In the genomic region with DNA sequence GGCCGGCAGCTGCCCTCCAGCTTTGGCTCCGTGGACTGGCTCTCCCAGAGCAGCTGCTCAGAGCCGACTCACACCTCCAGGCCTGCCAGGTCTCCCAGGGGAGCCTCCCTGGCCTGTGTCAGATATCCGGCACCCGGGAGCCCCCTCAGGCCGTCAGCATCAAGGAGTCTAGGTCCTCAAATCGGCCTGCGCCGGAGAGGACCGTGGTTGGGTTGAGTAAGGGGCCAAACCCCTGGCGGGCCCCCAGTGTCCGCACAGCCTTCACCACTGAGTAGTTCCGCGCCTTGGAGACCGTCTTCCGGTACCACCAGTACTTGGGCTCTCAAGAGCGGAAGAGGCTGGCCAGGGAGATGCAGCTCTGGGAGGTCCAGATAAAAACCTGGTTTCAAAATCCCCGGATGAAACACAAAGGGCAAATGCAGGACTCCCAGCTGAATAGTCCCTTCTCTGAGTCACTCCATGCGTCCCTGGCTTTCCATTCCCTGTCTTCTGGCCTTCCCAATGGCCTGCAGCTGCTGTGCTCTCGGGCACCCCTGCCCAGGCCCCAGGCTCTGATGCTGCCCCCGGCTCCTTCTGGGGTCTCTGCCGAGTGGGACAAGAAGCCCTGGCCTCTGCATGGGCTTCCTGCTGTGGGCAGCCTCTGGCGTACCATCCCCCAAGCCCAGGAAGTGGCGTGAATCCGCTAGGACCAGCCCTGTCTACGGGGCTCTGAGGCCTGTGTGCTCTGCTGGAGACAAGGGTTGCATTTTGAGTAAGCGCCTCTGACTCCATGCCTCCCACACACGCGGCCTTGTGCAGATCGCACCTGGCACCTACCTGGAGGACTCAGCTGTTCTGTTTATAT, we compare ENCODE assay signal across 1 cellular context.
A peak's percentile ranks its signal among the peaks of the same experiment; 100 is the strongest.
TF ChIP-seq lines count a peak whose summit lies in the region.

No MANE protein-coding gene starts in this region.

TF ChIP-seq in K562, 482 proteins besides CTCF, POLR2A, EP300 and RAD21 (continued from another document and continues in another):
- TF ChIP-seq ZNF830 (CRISPR knock-in tag; IDR thresholded peaks at IDR 0.05): no peak
- no peak for TF ChIP-seq ZC3H11A (IDR thresholded peaks at IDR 0.05; ENCODE audit: low read depth, low read length)
- TF ChIP-seq, protein P1, sequence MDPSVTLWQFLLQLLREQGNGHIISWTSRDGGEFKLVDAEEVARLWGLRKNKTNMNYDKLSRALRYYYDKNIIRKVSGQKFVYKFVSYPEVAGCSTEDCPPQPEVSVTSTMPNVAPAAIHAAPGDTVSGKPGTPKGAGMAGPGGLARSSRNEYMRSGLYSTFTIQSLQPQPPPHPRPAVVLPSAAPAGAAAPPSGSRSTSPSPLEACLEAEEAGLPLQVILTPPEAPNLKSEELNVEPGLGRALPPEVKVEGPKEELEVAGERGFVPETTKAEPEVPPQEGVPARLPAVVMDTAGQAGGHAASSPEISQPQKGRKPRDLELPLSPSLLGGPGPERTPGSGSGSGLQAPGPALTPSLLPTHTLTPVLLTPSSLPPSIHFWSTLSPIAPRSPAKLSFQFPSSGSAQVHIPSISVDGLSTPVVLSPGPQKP (CRISPR knock-in tag; IDR thresholded peaks at IDR 0.05): no peak
- TF ChIP-seq, protein P2, sequence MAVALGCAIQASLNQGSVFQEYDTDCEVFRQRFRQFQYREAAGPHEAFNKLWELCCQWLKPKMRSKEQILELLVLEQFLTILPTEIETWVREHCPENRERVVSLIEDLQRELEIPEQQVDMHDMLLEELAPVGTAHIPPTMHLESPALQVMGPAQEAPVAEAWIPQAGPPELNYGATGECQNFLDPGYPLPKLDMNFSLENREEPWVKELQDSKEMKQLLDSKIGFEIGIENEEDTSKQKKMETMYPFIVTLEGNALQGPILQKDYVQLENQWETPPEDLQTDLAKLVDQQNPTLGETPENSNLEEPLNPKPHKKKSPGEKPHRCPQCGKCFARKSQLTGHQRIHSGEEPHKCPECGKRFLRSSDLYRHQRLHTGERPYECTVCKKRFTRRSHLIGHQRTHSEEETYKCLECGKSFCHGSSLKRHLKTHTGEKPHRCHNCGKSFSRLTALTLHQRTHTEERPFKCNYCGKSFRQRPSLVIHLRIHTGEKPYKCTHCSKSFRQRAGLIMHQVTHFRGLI (CRISPR knock-in tag; IDR thresholded peaks at IDR 0.05): no peak
- peak; percentile 50; the same call in 1 of the 2 replicates for TF ChIP-seq ATF7 (IDR thresholded peaks at IDR 0.05)
- TF ChIP-seq HMGN3 (IDR thresholded peaks at IDR 0.05; ENCODE audit: borderline replicate concordance, extremely low read depth, insufficient read length, low read depth, low read length): peak; percentile 32
- no peak for TF ChIP-seq MAFF (IDR thresholded peaks at IDR 0.05; ENCODE audit: low read length)
- TF ChIP-seq NR1H2 (CRISPR knock-in tag; IDR thresholded peaks at IDR 0.05): no peak
- no peak; the same call in 1 of the 2 replicates for TF ChIP-seq LEF1 (IDR thresholded peaks at IDR 0.05)
- no peak for TF ChIP-seq SAP30 (IDR thresholded peaks at IDR 0.05; ENCODE audit: borderline replicate concordance, insufficient read depth, low read depth, low read length, poor library complexity, severe bottlenecking)
- TF ChIP-seq HNRNPK (IDR thresholded peaks at IDR 0.05; ENCODE audit: low read depth, low read length, poor library complexity, severe bottlenecking): no peak
- no peak for TF ChIP-seq ETS2 (tag; IDR thresholded peaks at IDR 0.05; ENCODE audit: borderline replicate concordance, poor library complexity, severe bottlenecking)
- no peak for TF ChIP-seq ZNF77 (CRISPR knock-in tag; IDR thresholded peaks at IDR 0.05)
- TF ChIP-seq XRCC5 (IDR thresholded peaks at IDR 0.05; ENCODE audit: low read depth, low read length): peak; percentile 21; the same call in 1 of the 2 replicates
- TF ChIP-seq NFIC (IDR thresholded peaks at IDR 0.05): no peak; the same call in 1 of the 2 replicates
- no peak for TF ChIP-seq SLC30A9 (CRISPR knock-in tag; IDR thresholded peaks at IDR 0.05)
- TF ChIP-seq ILF3 (IDR thresholded peaks at IDR 0.05; ENCODE audit: borderline replicate concordance): no peak
- no peak for TF ChIP-seq GTF2A2 (tag; IDR thresholded peaks at IDR 0.05)
- TF ChIP-seq ZNF174 (CRISPR knock-in tag; IDR thresholded peaks at IDR 0.05): no peak
- peak; percentile 84 for TF ChIP-seq POLR2B (IDR thresholded peaks at IDR 0.05; ENCODE audit: low read depth, partially characterized antibody)
- TF ChIP-seq ZNF324 (CRISPR knock-in tag; IDR thresholded peaks at IDR 0.05): no peak
- no peak for TF ChIP-seq CHD4 (IDR thresholded peaks at IDR 0.05; ENCODE audit: insufficient read depth, insufficient replicate concordance, low read depth, low read length, poor library complexity, severe bottlenecking)
- TF ChIP-seq, protein P3, sequence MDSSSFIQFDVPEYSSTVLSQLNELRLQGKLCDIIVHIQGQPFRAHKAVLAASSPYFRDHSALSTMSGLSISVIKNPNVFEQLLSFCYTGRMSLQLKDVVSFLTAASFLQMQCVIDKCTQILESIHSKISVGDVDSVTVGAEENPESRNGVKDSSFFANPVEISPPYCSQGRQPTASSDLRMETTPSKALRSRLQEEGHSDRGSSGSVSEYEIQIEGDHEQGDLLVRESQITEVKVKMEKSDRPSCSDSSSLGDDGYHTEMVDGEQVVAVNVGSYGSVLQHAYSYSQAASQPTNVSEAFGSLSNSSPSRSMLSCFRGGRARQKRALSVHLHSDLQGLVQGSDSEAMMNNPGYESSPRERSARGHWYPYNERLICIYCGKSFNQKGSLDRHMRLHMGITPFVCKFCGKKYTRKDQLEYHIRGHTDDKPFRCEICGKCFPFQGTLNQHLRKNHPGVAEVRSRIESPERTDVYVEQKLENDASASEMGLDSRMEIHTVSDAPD (CRISPR knock-in tag; IDR thresholded peaks at IDR 0.05): no peak
- TF ChIP-seq, protein P4, sequence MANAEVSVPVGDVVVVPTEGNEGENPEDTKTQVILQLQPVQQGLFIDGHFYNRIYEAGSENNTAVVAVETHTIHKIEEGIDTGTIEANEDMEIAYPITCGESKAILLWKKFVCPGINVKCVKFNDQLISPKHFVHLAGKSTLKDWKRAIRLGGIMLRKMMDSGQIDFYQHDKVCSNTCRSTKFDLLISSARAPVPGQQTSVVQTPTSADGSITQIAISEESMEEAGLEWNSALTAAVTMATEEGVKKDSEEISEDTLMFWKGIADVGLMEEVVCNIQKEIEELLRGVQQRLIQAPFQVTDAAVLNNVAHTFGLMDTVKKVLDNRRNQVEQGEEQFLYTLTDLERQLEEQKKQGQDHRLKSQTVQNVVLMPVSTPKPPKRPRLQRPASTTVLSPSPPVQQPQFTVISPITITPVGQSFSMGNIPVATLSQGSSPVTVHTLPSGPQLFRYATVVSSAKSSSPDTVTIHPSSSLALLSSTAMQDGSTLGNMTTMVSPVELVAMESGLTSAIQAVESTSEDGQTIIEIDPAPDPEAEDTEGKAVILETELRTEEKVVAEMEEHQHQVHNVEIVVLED (CRISPR knock-in tag; IDR thresholded peaks at IDR 0.05): no peak; the same call in 1 of the 2 replicates
- TF ChIP-seq CHCHD3 (CRISPR knock-in tag; IDR thresholded peaks at IDR 0.05): no peak
- TF ChIP-seq, protein P5, sequence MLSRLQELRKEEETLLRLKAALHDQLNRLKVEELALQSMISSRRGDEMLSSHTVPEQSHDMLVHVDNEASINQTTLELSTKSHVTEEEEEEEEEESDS (CRISPR knock-in tag; IDR thresholded peaks at IDR 0.05): no peak
- no peak; a peak in 1 of 4 replicates for TF ChIP-seq FOXK2 (conservative IDR thresholded peaks at IDR 0.05 in 1 of 2, IDR thresholded peaks at IDR 0.05 in 1 of 2; ENCODE audit: low read depth in 2 of 2)
- no peak for TF ChIP-seq U2AF2 (optimal IDR thresholded peaks at IDR 0.05; ENCODE audit: low read depth, low read length)
- no peak for TF ChIP-seq EZH2 (IDR thresholded peaks at IDR 0.05; ENCODE audit: borderline replicate concordance, low read depth, low read length)
- TF ChIP-seq, protein P6, sequence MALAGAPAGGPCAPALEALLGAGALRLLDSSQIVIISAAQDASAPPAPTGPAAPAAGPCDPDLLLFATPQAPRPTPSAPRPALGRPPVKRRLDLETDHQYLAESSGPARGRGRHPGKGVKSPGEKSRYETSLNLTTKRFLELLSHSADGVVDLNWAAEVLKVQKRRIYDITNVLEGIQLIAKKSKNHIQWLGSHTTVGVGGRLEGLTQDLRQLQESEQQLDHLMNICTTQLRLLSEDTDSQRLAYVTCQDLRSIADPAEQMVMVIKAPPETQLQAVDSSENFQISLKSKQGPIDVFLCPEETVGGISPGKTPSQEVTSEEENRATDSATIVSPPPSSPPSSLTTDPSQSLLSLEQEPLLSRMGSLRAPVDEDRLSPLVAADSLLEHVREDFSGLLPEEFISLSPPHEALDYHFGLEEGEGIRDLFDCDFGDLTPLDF (CRISPR knock-in tag; IDR thresholded peaks at IDR 0.05): 0 out of 2 replicates have a peak, but pooled peaks have one; percentile 54
- no peak for TF ChIP-seq RBM15 (IDR thresholded peaks at IDR 0.05; ENCODE audit: insufficient read depth, low read length)
- TF ChIP-seq ZBED1 (IDR thresholded peaks at IDR 0.05): no peak
- TF ChIP-seq, protein P7, sequence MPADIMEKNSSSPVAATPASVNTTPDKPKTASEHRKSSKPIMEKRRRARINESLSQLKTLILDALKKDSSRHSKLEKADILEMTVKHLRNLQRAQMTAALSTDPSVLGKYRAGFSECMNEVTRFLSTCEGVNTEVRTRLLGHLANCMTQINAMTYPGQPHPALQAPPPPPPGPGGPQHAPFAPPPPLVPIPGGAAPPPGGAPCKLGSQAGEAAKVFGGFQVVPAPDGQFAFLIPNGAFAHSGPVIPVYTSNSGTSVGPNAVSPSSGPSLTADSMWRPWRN (IDR thresholded peaks at IDR 0.05; ENCODE audit: low read depth): no peak
- TF ChIP-seq TFAM (CRISPR knock-in tag; conservative IDR thresholded peaks at IDR 0.05): no peak
- TF ChIP-seq, protein P8, sequence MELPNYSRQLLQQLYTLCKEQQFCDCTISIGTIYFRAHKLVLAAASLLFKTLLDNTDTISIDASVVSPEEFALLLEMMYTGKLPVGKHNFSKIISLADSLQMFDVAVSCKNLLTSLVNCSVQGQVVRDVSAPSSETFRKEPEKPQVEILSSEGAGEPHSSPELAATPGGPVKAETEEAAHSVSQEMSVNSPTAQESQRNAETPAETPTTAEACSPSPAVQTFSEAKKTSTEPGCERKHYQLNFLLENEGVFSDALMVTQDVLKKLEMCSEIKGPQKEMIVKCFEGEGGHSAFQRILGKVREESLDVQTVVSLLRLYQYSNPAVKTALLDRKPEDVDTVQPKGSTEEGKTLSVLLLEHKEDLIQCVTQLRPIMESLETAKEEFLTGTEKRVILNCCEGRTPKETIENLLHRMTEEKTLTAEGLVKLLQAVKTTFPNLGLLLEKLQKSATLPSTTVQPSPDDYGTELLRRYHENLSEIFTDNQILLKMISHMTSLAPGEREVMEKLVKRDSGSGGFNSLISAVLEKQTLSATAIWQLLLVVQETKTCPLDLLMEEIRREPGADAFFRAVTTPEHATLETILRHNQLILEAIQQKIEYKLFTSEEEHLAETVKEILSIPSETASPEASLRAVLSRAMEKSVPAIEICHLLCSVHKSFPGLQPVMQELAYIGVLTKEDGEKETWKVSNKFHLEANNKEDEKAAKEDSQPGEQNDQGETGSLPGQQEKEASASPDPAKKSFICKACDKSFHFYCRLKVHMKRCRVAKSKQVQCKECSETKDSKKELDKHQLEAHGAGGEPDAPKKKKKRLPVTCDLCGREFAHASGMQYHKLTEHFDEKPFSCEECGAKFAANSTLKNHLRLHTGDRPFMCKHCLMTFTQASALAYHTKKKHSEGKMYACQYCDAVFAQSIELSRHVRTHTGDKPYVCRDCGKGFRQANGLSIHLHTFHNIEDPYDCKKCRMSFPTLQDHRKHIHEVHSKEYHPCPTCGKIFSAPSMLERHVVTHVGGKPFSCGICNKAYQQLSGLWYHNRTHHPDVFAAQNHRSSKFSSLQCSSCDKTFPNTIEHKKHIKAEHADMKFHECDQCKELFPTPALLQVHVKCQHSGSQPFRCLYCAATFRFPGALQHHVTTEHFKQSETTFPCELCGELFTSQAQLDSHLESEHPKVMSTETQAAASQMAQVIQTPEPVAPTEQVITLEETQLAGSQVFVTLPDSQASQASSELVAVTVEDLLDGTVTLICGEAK (IDR thresholded peaks at IDR 0.05): peak; percentile 85
- TF ChIP-seq, protein P8 (CRISPR knock-in tag; IDR thresholded peaks at IDR 0.05): 0 out of 2 replicates have a peak, but pooled peaks have one; percentile 18
- TF ChIP-seq MTA1 (IDR thresholded peaks at IDR 0.05; ENCODE audit: borderline replicate concordance): 0 out of 2 replicates have a peak, but pooled peaks have one; percentile 29
- no peak for TF ChIP-seq NFXL1 (CRISPR knock-in tag; IDR thresholded peaks at IDR 0.05)
- TF ChIP-seq ZNF696 (CRISPR knock-in tag; conservative IDR thresholded peaks at IDR 0.05): no peak
- no peak for TF ChIP-seq NR4A1 (CRISPR knock-in tag; IDR thresholded peaks at IDR 0.05)
- TF ChIP-seq NR4A1 (tag; IDR thresholded peaks at IDR 0.05): no peak; the same call in 1 of the 2 replicates
- TF ChIP-seq, protein P9, sequence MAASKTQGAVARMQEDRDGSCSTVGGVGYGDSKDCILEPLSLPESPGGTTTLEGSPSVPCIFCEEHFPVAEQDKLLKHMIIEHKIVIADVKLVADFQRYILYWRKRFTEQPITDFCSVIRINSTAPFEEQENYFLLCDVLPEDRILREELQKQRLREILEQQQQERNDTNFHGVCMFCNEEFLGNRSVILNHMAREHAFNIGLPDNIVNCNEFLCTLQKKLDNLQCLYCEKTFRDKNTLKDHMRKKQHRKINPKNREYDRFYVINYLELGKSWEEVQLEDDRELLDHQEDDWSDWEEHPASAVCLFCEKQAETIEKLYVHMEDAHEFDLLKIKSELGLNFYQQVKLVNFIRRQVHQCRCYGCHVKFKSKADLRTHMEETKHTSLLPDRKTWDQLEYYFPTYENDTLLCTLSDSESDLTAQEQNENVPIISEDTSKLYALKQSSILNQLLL (CRISPR knock-in tag; IDR thresholded peaks at IDR 0.05; ENCODE audit: borderline replicate concordance): no peak
- no peak for TF ChIP-seq U2AF1 (optimal IDR thresholded peaks at IDR 0.05; ENCODE audit: low read depth, low read length)
- no peak for TF ChIP-seq ZNF644 (tag; IDR thresholded peaks at IDR 0.05; ENCODE audit: low read depth)
